In the genomic region with DNA sequence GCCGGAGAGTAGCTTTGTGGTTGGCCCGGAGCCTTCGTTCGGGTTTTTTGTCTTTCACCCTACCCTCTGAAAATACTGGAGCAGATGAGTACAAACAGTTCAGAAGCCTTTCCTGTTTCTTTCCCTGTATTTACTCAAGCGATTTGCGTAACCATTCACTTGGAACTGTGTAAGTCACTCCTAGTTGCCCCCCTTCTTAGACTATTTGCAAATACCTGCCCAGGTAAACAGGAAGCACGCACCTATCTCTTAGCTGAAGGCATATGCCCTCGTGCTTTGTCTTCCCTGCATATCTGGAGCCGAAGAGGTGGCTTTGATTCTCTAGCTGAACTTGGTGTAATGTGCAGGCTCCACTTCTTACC, we compare ENCODE assay signal across 10 cellular contexts. TPM values are rescaled to one million over a fixed set of nuclear protein-coding genes. Genes with fewer than 3 reads are reported as not detected.
A peak's percentile ranks its signal among the peaks of the same experiment; 100 is the strongest.
DNase-seq lines count a peak whose midpoint lies in the region; ATAC-seq, FAIRE-seq and TF ChIP-seq lines count a peak whose summit lies in the region.
"Had no signal": no experiment of that assay in that cellular context is flagged by ENCODE, and none has a peak within 500 bp of the region (broad histone marks: within the 10 kb centered on the region; RNA-seq: fewer than 3 reads in every experiment).

No MANE protein-coding gene starts in this region.

- peak overlapping the region; percentile 96 for H2AFZ ChIP-seq in astrocyte (ENCODE audit: low read depth, low read length)

- H3K27me3 ChIP-seq in astrocyte (ENCODE audit: insufficient read depth, low read length) (peaks cover 29% of the 10 kb centered on the region), left lung (peaks cover 4 to 72% of the 10 kb centered on the region in 2 donors), subcutaneous abdominal adipose tissue (ENCODE audit: control insufficient read depth in 5 of 5, insufficient read depth in 4 of 5, low read length in 5 of 5) (peaks cover 0 to 23% (median 6%) of the 10 kb centered on the region in 5 donors)

- H3K4me1 ChIP-seq in astrocyte (ENCODE audit: insufficient read depth, low read length) (peaks cover 6% of the 10 kb centered on the region), left lung (peaks cover 10 to 21% of the 10 kb centered on the region in 2 donors), subcutaneous abdominal adipose tissue (ENCODE audit: control insufficient read depth in 5 of 5, insufficient read depth in 5 of 5, low read length in 5 of 5) (peaks cover 0 to 20% (median 18%) of the 10 kb centered on the region in 5 donors)

- H3K9me3 Mint-ChIP-seq in activated T-cell treated with anti-CD3 and anti-CD28 coated beads, Interleukin-2, amount 50 U/mL, for 72 hours = peaks cover 0 to 2% of the 10 kb centered on the region in 2 donors
- no peaks in the 10 kb centered on the region for H3K9me3 Mint-ChIP-seq in astrocyte (ENCODE audit: unreplicated experiment)

- no peak overlapping the region for H3K27ac ChIP-seq in astrocyte (ENCODE audit: low read depth, low read length)
- peak overlapping the region; percentile 75 to 81 for H3K27ac ChIP-seq in left lung
- no peak overlapping the region for H3K27ac ChIP-seq in subcutaneous abdominal adipose tissue (ENCODE audit: low read depth, low read length)

- no peak for TF ChIP-seq POLR2A in GM12891 (IDR thresholded peaks at IDR 0.05; ENCODE audit: low read depth, low read length)

- H3K4me3 ChIP-seq in astrocyte (ENCODE audit: insufficient read depth, low read depth, low read length) (no peak overlapping the region), left lung (peak overlapping the region; percentile 61 to 72), subcutaneous abdominal adipose tissue (ENCODE audit: low read depth in 1 of 5, low read length in 5 of 5) (peak overlapping the region in 4 of 5 donors; percentile 64 to 85 (median 74))

- H3K9ac ChIP-seq in astrocyte (ENCODE audit: low read length) (no peak overlapping the region), subcutaneous abdominal adipose tissue (ENCODE audit: low read length in 5 of 5) (no peak overlapping the region)

- TF ChIP-seq CTCF in astrocyte (IDR thresholded peaks at IDR 0.05; ENCODE audit: insufficient read depth, low read depth, low read length) = no peak
- TF ChIP-seq CTCF in left lung (IDR thresholded peaks at IDR 0.05) = no peak

- intact Hi-C loops in left lung (cut with DNase I) = no loop called here

- H3K9me3 ChIP-seq in astrocyte (ENCODE audit: insufficient read depth, low read depth, low read length) (no peaks in the 10 kb centered on the region), left lung (no peaks in the 10 kb centered on the region), subcutaneous abdominal adipose tissue (ENCODE audit: control insufficient read depth in 5 of 5, low read length in 5 of 5) (no peaks in the 10 kb centered on the region)

- peak overlapping the region; percentile 96 for H3K4me2 ChIP-seq in astrocyte (ENCODE audit: low read length)

- H3K27ac Mint-ChIP-seq in activated T-cell treated with anti-CD3 and anti-CD28 coated beads, Interleukin-2, amount 50 U/mL, for 72 hours = no peak overlapping the region
- no peak overlapping the region for H3K27ac Mint-ChIP-seq in astrocyte (ENCODE audit: unreplicated experiment)

- ATAC-seq in activated T-cell treated with anti-CD3 and anti-CD28 coated beads, Interleukin-2, amount 50 U/mL, for 72 hours (replicated peaks in 1 of 2) = no peak
- ATAC-seq in left lung = peak; percentile 43
- ATAC-seq in GM19467 (IDR thresholded peaks at IDR 0.05; ENCODE audit: unreplicated experiment) = no peak

- H3K36me3 ChIP-seq in astrocyte (ENCODE audit: insufficient read depth, low read length) (no peaks in the 10 kb centered on the region), left lung (no peaks in the 10 kb centered on the region), subcutaneous abdominal adipose tissue (ENCODE audit: control insufficient read depth in 5 of 5, insufficient read depth in 5 of 5, low read length in 5 of 5) (no peaks in the 10 kb centered on the region)

- no peaks in the 10 kb centered on the region for H3K79me2 ChIP-seq in astrocyte (ENCODE audit: insufficient read depth, low read length)

- peaks cover 8% of the 10 kb centered on the region for H3K4me1 Mint-ChIP-seq in activated T-cell treated with anti-CD3 and anti-CD28 coated beads, Interleukin-2, amount 50 U/mL, for 72 hours (ENCODE audit: low read depth)
- no peaks in the 10 kb centered on the region for H3K4me1 Mint-ChIP-seq in astrocyte (ENCODE audit: low read depth, unreplicated experiment)

- H3K36me3 Mint-ChIP-seq in activated T-cell treated with anti-CD3 and anti-CD28 coated beads, Interleukin-2, amount 50 U/mL, for 72 hours (ENCODE audit: insufficient read depth in 2 of 2) = no peaks in the 10 kb centered on the region
- H3K36me3 Mint-ChIP-seq in astrocyte (ENCODE audit: low read depth, unreplicated experiment) = no peaks in the 10 kb centered on the region

- peaks cover 81% of the 10 kb centered on the region for H3K27me3 Mint-ChIP-seq in activated T-cell treated with anti-CD3 and anti-CD28 coated beads, Interleukin-2, amount 50 U/mL, for 72 hours (ENCODE audit: low read depth)
- peaks cover 49% of the 10 kb centered on the region for H3K27me3 Mint-ChIP-seq in astrocyte (ENCODE audit: low read depth, unreplicated experiment)

- no peaks in the 10 kb centered on the region for H4K20me1 ChIP-seq in astrocyte (ENCODE audit: insufficient read depth, low read length)

- H3K4me3 Mint-ChIP-seq in activated T-cell treated with anti-CD3 and anti-CD28 coated beads, Interleukin-2, amount 50 U/mL, for 72 hours = peak overlapping the region; percentile 82 to 87
- peak overlapping the region; percentile 66 for H3K4me3 Mint-ChIP-seq in astrocyte (ENCODE audit: unreplicated experiment)

- no peak for DNase-seq in activated T-cell treated with anti-CD3 and anti-CD28 coated beads, Interleukin-2, amount 50 U/mL, for 72 hours
- DNase-seq in activated T-cell treated with anti-CD3 and anti-CD28 coated beads, Interleukin-2, amount 50 U/mL, for 1 hour = no peak
- DNase-seq in astrocyte (ENCODE audit: low read depth) = no peak
- no peak for DNase-seq in left lung
- DNase-seq in GM12891 (ENCODE audit: insufficient read length, low spot score) = no peak
- no peak for DNase-seq in T-helper 9 cell
- DNase-seq: activated CD4-positive, alpha-beta T cell treated with anti-CD3 and anti-CD28 coated beads, Interleukin-2, amount 50 U/mL, for 4 hours; NCI-H226 had no signal

- FAIRE-seq in astrocyte (lab: Jason Lieb, UNC) = no peak
- FAIRE-seq in GM12891 (lab: Jason Lieb, UNC) = no peak

TF ChIP-seq in GM12891, 5 proteins besides CTCF, POLR2A, EP300 and RAD21:
- TF ChIP-seq TAF1 (IDR thresholded peaks at IDR 0.05; ENCODE audit: low read depth, low read length) (no peak), POLR2AphosphoS5 (IDR thresholded peaks at IDR 0.05; ENCODE audit: low read depth, low read length) (no peak), SPI1 (IDR thresholded peaks at IDR 0.05; ENCODE audit: low read depth, low read length) (no peak), POU2F2 (IDR thresholded peaks at IDR 0.05; ENCODE audit: low read depth, low read length) (no peak), PAX5 (IDR thresholded peaks at IDR 0.05; ENCODE audit: insufficient read depth, low read length, severe bottlenecking) (no peak)

RNA-seq across cellular contexts. Expression of a gene that starts 1.4 kb away (rescaled TPM):
- not detected for total RNA-seq in activated T-cell treated with anti-CD3 and anti-CD28 coated beads, Interleukin-2, amount 50 U/mL, for 72 hours
- total RNA-seq in astrocyte = 0.84 and 1.7 TPM in 2 replicates
- 10 to 100 TPM; 23.0 to 48.2 TPM for total RNA-seq in left lung
- polyA plus RNA-seq in GM12891 (2012; ENCODE audit: low read depth, missing spikeins) = not detected

Comparison
In these comparisons a context has a peak if more than half of its experiments do, and no peak if none do; other contexts are left out.
1. H3K27ac ChIP-seq: peak in left lung (2 of 2); none in astrocyte (single experiment) and subcutaneous abdominal adipose tissue (single experiment).